In the genomic region with DNA sequence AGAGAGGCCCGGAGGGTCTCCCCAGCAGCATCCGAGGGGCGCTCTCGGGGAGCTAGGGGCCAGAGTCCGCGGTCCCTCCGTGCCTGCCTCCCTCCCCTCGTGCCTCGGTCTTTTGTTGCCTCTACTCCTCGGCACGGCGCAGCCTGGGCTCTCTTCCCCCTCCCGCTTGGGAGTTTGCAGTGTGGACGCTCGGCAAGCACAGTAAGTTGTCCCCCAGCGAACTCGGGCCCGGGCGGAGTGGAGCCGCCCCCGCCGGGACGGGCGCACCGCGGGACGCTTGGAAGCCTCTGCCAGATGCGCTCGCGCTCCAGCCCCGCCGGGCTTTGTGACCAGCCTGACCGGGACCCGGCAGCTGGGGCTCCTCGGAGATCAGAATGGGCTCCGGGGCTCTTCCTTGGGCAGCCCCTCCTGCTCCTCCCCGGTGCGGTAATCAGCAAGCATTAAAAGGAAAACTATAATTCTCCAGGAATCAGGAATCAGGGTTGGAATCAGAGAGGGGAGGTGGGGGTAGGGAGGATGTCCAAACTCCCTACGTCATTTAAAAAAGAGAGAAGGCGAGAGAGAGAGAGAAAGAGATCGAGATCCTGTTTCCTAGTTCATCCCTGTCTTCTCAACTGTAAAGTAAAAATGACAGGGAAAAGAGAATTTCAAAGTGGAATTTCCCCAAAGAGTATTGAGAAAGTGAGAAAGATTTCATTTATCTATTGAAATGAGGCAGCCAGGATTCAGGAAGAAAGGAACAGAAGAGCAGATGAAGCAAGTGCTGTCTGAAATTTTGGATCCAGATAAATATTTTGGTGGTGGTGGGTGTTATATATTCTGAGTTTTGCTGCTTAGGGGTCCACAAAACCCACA, we compare ENCODE assay signal across 9 cellular contexts. TPM values are rescaled to one million over a fixed set of nuclear protein-coding genes. Genes with fewer than 3 reads are reported as not detected.
DNase-seq lines count a peak whose midpoint lies in the region; ATAC-seq and TF ChIP-seq lines count a peak whose summit lies in the region.
"Had no signal": no experiment of that assay in that cellular context is flagged by ENCODE, and none has a peak within 500 bp of the region (broad histone marks: within the 10 kb centered on the region; RNA-seq: fewer than 3 reads in every experiment).

No MANE protein-coding gene starts in this region.

- H3K9me3 ChIP-seq in lower lobe of right lung: no peaks in the 10 kb centered on the region
- H3K9me3 ChIP-seq in thyroid gland: no peaks in the 10 kb centered on the region

- H3K4me3 ChIP-seq in lower lobe of right lung (peak overlapping the region; percentile 46), thyroid gland (replicated peaks in 1 of 3) (peak overlapping the region in 1 of 3 donors; percentile 31)

- H3K27me3 ChIP-seq in lower lobe of right lung (ENCODE audit: low read depth) (peaks cover 61% of the 10 kb centered on the region), thyroid gland (peaks cover 22% of the 10 kb centered on the region)

- H3K4me1 Mint-ChIP-seq in chondrocyte (ENCODE audit: low read depth): peaks cover 31% of the 10 kb centered on the region

- no peaks in the 10 kb centered on the region for H3K9me3 Mint-ChIP-seq in chondrocyte (ENCODE audit: low read depth)
- H3K9me3 Mint-ChIP-seq: stimulated activated naive CD8-positive, alpha-beta T cell treated with anti-CD3 and anti-CD28 coated beads, Interleukin-15, Interleukin-2, amounts not matched to agents 100 ng/mL and 50 ng/mL, for 24 hours had no signal

- H3K4me3 Mint-ChIP-seq in chondrocyte (ENCODE audit: unreplicated experiment): peak overlapping the region; percentile 78
- H3K4me3 Mint-ChIP-seq: stimulated activated naive CD8-positive, alpha-beta T cell treated with anti-CD3 and anti-CD28 coated beads, Interleukin-15, Interleukin-2, amounts not matched to agents 100 ng/mL and 50 ng/mL, for 24 hours had no signal

- WGBS in thyroid gland, 2 donors: 5 to 13% methylated on average over 8 to 33 of the region's 41 CpGs

- TF ChIP-seq POLR2A in thyroid gland (IDR thresholded peaks at IDR 0.05): no peak

- peaks cover 12% of the 10 kb centered on the region for H3K4me1 ChIP-seq in lower lobe of right lung
- H3K4me1 ChIP-seq in thyroid gland: peaks cover 12 to 14% of the 10 kb centered on the region in 2 donors

- peak overlapping the region; percentile 3 for H3K27ac Mint-ChIP-seq in chondrocyte (ENCODE audit: unreplicated experiment)
- H3K27ac Mint-ChIP-seq: stimulated activated naive CD8-positive, alpha-beta T cell treated with anti-CD3 and anti-CD28 coated beads, Interleukin-15, Interleukin-2, amounts not matched to agents 100 ng/mL and 50 ng/mL, for 24 hours had no signal

- TF ChIP-seq CTCF in chondrocyte (IDR thresholded peaks at IDR 0.05) (no peak), lower lobe of right lung (IDR thresholded peaks at IDR 0.05) (no peak), thyroid gland (IDR thresholded peaks at IDR 0.05) (no peak)

- intact Hi-C loops in lower lobe of right lung (cut with DNase I): no loop called here
- intact Hi-C loops in thyroid gland (cut with DNase I): no loop called here

- H3K27ac ChIP-seq in lower lobe of right lung: no peak overlapping the region
- H3K27ac ChIP-seq in thyroid gland: no peak overlapping the region

- H3K36me3 Mint-ChIP-seq in chondrocyte (ENCODE audit: low read depth): no peaks in the 10 kb centered on the region

- DNase-seq in DMS53 treated with DMSO at 0.1 percent for 48 hours (lab: John Stamatoyannopoulos, UW; ENCODE audit: unreplicated experiment) (peak; percentile 55), chondrocyte (ENCODE audit: low spot score) (no peak), lower lobe of right lung (peak; percentile 48), thyroid gland (peak; percentile 16 to 30), KBM-7 (no peak)

- H3K36me3 ChIP-seq in lower lobe of right lung: no peaks in the 10 kb centered on the region
- no peaks in the 10 kb centered on the region for H3K36me3 ChIP-seq in thyroid gland

- peak; percentile 28 for ATAC-seq in HG02870 (IDR thresholded peaks at IDR 0.05; ENCODE audit: unreplicated experiment)
- peak; percentile 47 to 64 for ATAC-seq in lower lobe of right lung
- ATAC-seq in GM21786 (IDR thresholded peaks at IDR 0.05; ENCODE audit: unreplicated experiment): no peak
- no peak for ATAC-seq in GM21528 (IDR thresholded peaks at IDR 0.05; ENCODE audit: low FRiP score, unreplicated experiment)

- H3K27me3 Mint-ChIP-seq in chondrocyte (ENCODE audit: low read depth): peaks cover 8% of the 10 kb centered on the region

- in situ Hi-C loops in KBM-7 (cut with MboI; ENCODE audit: low pct_unique_long_range_greater_than_20kb, low sequenced_read_pairs): no loop called here

RNA-seq across cellular contexts. Expression of gene TMEM200C, which starts 0.8 kb away (rescaled TPM):
- 5.8 to 8.3 TPM (median 5.9 TPM) in 3 replicates for total RNA-seq in chondrocyte
- total RNA-seq in lower lobe of right lung: 0.50 TPM
- under 1 TPM in 2 of 4 donors, not detected in 2; 0.08 to 0.13 TPM for total RNA-seq in thyroid gland

Comparison
In these comparisons a context has a peak if more than half of its experiments do, and no peak if none do; other contexts are left out.
1. DNase-seq: peak in DMS53 treated with DMSO at 0.1 percent for 48 hours (single experiment), lower lobe of right lung (single experiment) and thyroid gland (2 of 2); none in chondrocyte (single experiment) and KBM-7 (single experiment).
2. ATAC-seq: peak in HG02870 (single experiment) and lower lobe of right lung (2 of 2); none in GM21786 (single experiment) and GM21528 (single experiment).